Comparison of ENCODE assay signal across 28 cellular contexts in genomic region chrX:21131346-21131745, GRCh38.
"Had no signal": no experiment of that assay in that cellular context is flagged by ENCODE, and none has a peak within 500 bp of the region (broad histone marks: within the 10 kb centered on the region; RNA-seq: fewer than 3 reads in every experiment).

No MANE protein-coding gene starts in this region.

- H3K36me3 ChIP-seq: colonic mucosa, esophagus muscularis mucosa, esophagus squamous epithelium, gastrocnemius medialis, gastroesophageal sphincter, heart left ventricle, heart right ventricle had no signal

- H3K9me3 ChIP-seq: colonic mucosa, esophagus muscularis mucosa, esophagus squamous epithelium, gastrocnemius medialis, gastroesophageal sphincter had no signal

- H3K79me2 ChIP-seq: hepatocyte had no signal

- DNase-seq: colonic mucosa; cortex of kidney; dermis blood vessel endothelial cell; dorsolateral prefrontal cortex; effector CD4-positive, alpha-beta T cell; effector CD8-positive, alpha-beta T cell; effector memory CD4-positive, alpha-beta T cell; effector memory CD8-positive, alpha-beta T cell; endodermal cell; erythroblast; esophagus squamous epithelium; foreskin fibroblast; foreskin keratinocyte; foreskin melanocyte; gastrocnemius medialis; glutamatergic neuron; head of caudate nucleus; heart left ventricle; heart right ventricle had no signal

- H2AFZ ChIP-seq: hepatocyte had no signal

- FAIRE-seq: endometrium, endothelial cell of umbilical vein, frontal cortex had no signal

- H3K4me3 ChIP-seq: colonic mucosa, coronary artery, dorsolateral prefrontal cortex, esophagus muscularis mucosa, esophagus squamous epithelium, gastrocnemius medialis, gastroesophageal sphincter, heart left ventricle, heart right ventricle, hepatocyte had no signal

- H3K4me3 Mint-ChIP-seq: dendritic cell treated with granulocyte-macrophage colony-stimulating factor and Interleukin-4, amounts not matched to agents 40 ng/mL and 50 ng/mL, for 4 days; effector memory CD8-positive, alpha-beta T cell; endodermal cell had no signal

- H3K27ac Mint-ChIP-seq: dendritic cell treated with granulocyte-macrophage colony-stimulating factor and Interleukin-4, amounts not matched to agents 40 ng/mL and 50 ng/mL, for 4 days; effector memory CD8-positive, alpha-beta T cell; endodermal cell had no signal

- H3K4me2 ChIP-seq: hepatocyte had no signal

- H3K27ac ChIP-seq: colonic mucosa, coronary artery, dorsolateral prefrontal cortex, epithelial cell of prostate, esophagus muscularis mucosa, esophagus squamous epithelium, foreskin keratinocyte, gastrocnemius medialis, gastroesophageal sphincter, heart left ventricle, heart right ventricle, hepatocyte had no signal

- H3K4me1 Mint-ChIP-seq: endodermal cell had no signal

- H3K9me3 Mint-ChIP-seq: dendritic cell treated with granulocyte-macrophage colony-stimulating factor and Interleukin-4, amounts not matched to agents 40 ng/mL and 50 ng/mL, for 4 days; effector memory CD8-positive, alpha-beta T cell had no signal

- H3K27me3 ChIP-seq: colonic mucosa, esophagus muscularis mucosa, esophagus squamous epithelium, foreskin keratinocyte, gastrocnemius medialis, gastroesophageal sphincter, heart left ventricle, heart right ventricle, hepatocyte had no signal

- H3K4me1 ChIP-seq: colonic mucosa, esophagus muscularis mucosa, esophagus squamous epithelium, gastrocnemius medialis, gastroesophageal sphincter, heart left ventricle, heart right ventricle had no signal

- H3K27me3 Mint-ChIP-seq: effector memory CD8-positive, alpha-beta T cell had no signal
